Comparison of ENCODE assay signal across 1 cellular context in the genomic region with DNA sequence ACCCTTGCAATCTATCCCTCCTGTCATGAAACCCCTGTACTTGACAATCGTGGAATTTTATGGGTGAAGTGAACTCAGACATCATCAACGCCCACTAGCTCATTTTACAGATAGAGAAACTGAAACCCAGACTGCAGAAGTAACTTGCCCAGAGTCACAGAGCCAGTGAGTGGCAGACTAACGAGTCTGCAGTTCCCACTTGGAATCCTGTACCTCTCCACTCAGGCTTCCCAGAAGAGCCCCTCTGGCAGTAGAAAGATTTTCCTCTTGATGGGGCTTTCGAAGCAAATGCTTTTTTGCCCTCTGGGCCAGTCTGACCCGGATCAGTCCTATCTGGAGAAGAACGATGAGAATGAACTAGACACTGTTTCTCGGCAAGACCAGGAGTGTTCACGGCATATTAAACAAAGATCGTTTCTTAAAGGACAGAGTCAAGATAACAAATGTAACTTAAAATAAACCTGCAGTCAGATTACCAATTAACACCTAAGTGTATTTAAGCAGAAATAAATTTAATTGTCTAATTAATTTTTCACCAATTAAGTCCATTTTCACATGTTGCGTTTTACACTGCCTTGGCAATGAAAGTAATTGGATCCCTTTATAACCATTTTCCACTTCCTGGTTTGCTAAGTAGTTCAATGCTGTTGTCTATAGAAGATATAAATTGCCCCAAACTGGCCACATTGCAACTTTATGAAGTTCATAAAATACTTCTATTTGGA.
TF ChIP-seq lines count a peak whose summit lies in the region.

No MANE protein-coding gene starts in this region.

TF ChIP-seq in IMR-90, 13 proteins besides CTCF, POLR2A, EP300 and RAD21 (continued from another document):
- TF ChIP-seq RCOR1 (IDR thresholded peaks at IDR 0.05; ENCODE audit: insufficient replicate concordance, low read length), result no peak
- no peak for TF ChIP-seq CHD1 (IDR thresholded peaks at IDR 0.05; ENCODE audit: low read depth, low read length)
- no peak for TF ChIP-seq SMC3 (IDR thresholded peaks at IDR 0.05; ENCODE audit: low read depth, low read length)
- TF ChIP-seq, protein P1, sequence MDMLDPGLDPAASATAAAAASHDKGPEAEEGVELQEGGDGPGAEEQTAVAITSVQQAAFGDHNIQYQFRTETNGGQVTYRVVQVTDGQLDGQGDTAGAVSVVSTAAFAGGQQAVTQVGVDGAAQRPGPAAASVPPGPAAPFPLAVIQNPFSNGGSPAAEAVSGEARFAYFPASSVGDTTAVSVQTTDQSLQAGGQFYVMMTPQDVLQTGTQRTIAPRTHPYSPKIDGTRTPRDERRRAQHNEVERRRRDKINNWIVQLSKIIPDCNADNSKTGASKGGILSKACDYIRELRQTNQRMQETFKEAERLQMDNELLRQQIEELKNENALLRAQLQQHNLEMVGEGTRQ (IDR thresholded peaks at IDR 0.05; ENCODE audit: low read depth, low read length), result no peak
- TF ChIP-seq FOS (IDR thresholded peaks at IDR 0.05; ENCODE audit: low read depth, low read length), result no peak
- no peak for TF ChIP-seq BHLHE40 (IDR thresholded peaks at IDR 0.05; ENCODE audit: low read depth, low read length)
- no peak for TF ChIP-seq MXI1 (IDR thresholded peaks at IDR 0.05; ENCODE audit: borderline replicate concordance, low read depth, low read length)
TF ChIP-seq in IMR-90: peak in this region for 0.
